In the genomic region with DNA sequence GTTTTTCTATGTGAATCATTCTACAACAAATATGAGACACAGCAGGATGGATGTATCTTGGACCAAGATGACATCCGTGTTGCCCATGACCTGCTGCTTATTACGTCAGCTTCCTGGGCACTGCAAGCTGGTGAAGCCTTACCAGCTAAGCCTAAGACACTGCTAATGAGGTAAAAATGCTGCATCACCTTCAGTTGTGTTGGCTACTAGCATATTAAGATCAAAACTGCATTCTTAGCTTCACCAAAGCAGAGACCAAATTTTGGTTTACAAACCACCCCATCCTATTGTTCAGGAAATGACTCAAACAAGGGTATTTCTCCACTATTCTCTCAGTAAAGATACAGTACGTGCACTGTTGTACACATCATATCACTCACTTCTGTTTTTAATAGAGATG, we compare ENCODE assay signal across 9 cellular contexts. TPM values are rescaled to one million over a fixed set of nuclear protein-coding genes. Genes with fewer than 3 reads are reported as not detected.
DNase-seq lines count a peak whose midpoint lies in the region; ATAC-seq and TF ChIP-seq lines count a peak whose summit lies in the region.
"Had no signal": no experiment of that assay in that cellular context is flagged by ENCODE, and none has a peak within 500 bp of the region (broad histone marks: within the 10 kb centered on the region; RNA-seq: fewer than 3 reads in every experiment).

No MANE protein-coding gene starts in this region.

- peak; percentile 23 for DNase-seq in AG20443 (ENCODE audit: low spot score)
- peak; percentile 73 for DNase-seq in activated CD8-positive, alpha-beta T cell treated with anti-CD3 and anti-CD28 coated beads, Interleukin-2, amount 10 ng/mL, durations not matched to agents 7 days and 5 days
- no peak for DNase-seq in osteoblast (ENCODE audit: insufficient read length, low spot score, missing footprints)
- DNase-seq in NCI-H146 treated with DMSO at 0.1 percent for 48 hours (lab: John Stamatoyannopoulos, UW; ENCODE audit: unreplicated experiment), result no peak
- DNase-seq in NCI-H1048 (lab: John Stamatoyannopoulos, UW), result no peak
- no peak for DNase-seq in midbrain (lab: John Stamatoyannopoulos, UW)

- POLR2A ChIA-PET in activated CD8-positive, alpha-beta T cell treated with anti-CD3 and anti-CD28 coated beads, Interleukin-2, amount 10 ng/mL, durations not matched to agents 7 days and 5 days (lab: Charles Lee), result interaction anchor here (0.8 to 1.9 kb wide), 4 partner anchors 8 to 50 kb away, joined by 3 to 8 read pairs (median 4); no protein-coding TSS in a partner anchor

- H3K4me2 ChIP-seq in osteoblast (ENCODE audit: insufficient read depth, low read length), result peak overlapping the region; percentile 23

- H3K4me1 Mint-ChIP-seq in activated CD8-positive, alpha-beta T cell treated with anti-CD3 and anti-CD28 coated beads, Interleukin-2, amount 10 ng/mL, durations not matched to agents 7 days and 5 days (ENCODE audit: low read depth), result peaks cover 75% of the 10 kb centered on the region

- peak overlapping the region; percentile 27 for H3K4me3 Mint-ChIP-seq in activated CD8-positive, alpha-beta T cell treated with anti-CD3 and anti-CD28 coated beads, Interleukin-2, amount 10 ng/mL, durations not matched to agents 7 days and 5 days

- H4K20me1 ChIP-seq in osteoblast (ENCODE audit: insufficient read depth, low read length), result no peaks in the 10 kb centered on the region

- H3K27ac ChIP-seq in osteoblast (ENCODE audit: low read depth, low read length), result peak overlapping the region; percentile 12

- H3K9me3 ChIP-seq in osteoblast (ENCODE audit: low read depth, low read length), result no peaks in the 10 kb centered on the region

- no peak for TF ChIP-seq CTCF in osteoblast (IDR thresholded peaks at IDR 0.05; ENCODE audit: extremely low read depth, low read depth, low read length)

- peaks cover 9% of the 10 kb centered on the region for H3K36me3 Mint-ChIP-seq in activated CD8-positive, alpha-beta T cell treated with anti-CD3 and anti-CD28 coated beads, Interleukin-2, amount 10 ng/mL, durations not matched to agents 7 days and 5 days (ENCODE audit: low read depth)

- no peaks in the 10 kb centered on the region for H3K27me3 ChIP-seq in osteoblast (ENCODE audit: insufficient read depth, low read length)

- H3K27ac Mint-ChIP-seq in activated CD8-positive, alpha-beta T cell treated with anti-CD3 and anti-CD28 coated beads, Interleukin-2, amount 10 ng/mL, durations not matched to agents 7 days and 5 days, result peak overlapping the region; percentile 81

- no peaks in the 10 kb centered on the region for H3K36me3 ChIP-seq in osteoblast (ENCODE audit: insufficient read depth, low read length)

- H3K27me3 Mint-ChIP-seq in activated CD8-positive, alpha-beta T cell treated with anti-CD3 and anti-CD28 coated beads, Interleukin-2, amount 10 ng/mL, durations not matched to agents 7 days and 5 days (ENCODE audit: low read depth), result peaks cover 3% of the 10 kb centered on the region

- ATAC-seq in GM19452 (IDR thresholded peaks at IDR 0.05; ENCODE audit: unreplicated experiment), result peak; percentile 92
- ATAC-seq in HG03469 (IDR thresholded peaks at IDR 0.05; ENCODE audit: unreplicated experiment), result peak; percentile 81
- peak; percentile 85 for ATAC-seq in activated CD8-positive, alpha-beta T cell treated with anti-CD3 and anti-CD28 coated beads, Interleukin-2, amount 10 ng/mL, durations not matched to agents 7 days and 5 days

- no peaks in the 10 kb centered on the region for H3K79me2 ChIP-seq in osteoblast (ENCODE audit: insufficient read depth, low read length)

- H2AFZ ChIP-seq in osteoblast (ENCODE audit: low read length), result peak overlapping the region; percentile 67

- CTCF ChIA-PET in activated CD8-positive, alpha-beta T cell treated with anti-CD3 and anti-CD28 coated beads, Interleukin-2, amount 10 ng/mL, durations not matched to agents 7 days and 5 days (lab: Charles Lee), result interaction anchor here (0.8 to 2.4 kb wide), 10 partner anchors 11 to 367 kb away, joined by 3 to 6 read pairs (median 4); no protein-coding TSS in a partner anchor

- H3K4me3 ChIP-seq in osteoblast (ENCODE audit: insufficient read depth, low read length), result no peak overlapping the region
- H3K4me3 ChIP-seq: skin epidermis had no signal

- H3K4me1 ChIP-seq in osteoblast (ENCODE audit: insufficient read depth, low read length), result peaks cover 11% of the 10 kb centered on the region

- no peaks in the 10 kb centered on the region for H3K9me3 Mint-ChIP-seq in activated CD8-positive, alpha-beta T cell treated with anti-CD3 and anti-CD28 coated beads, Interleukin-2, amount 10 ng/mL, durations not matched to agents 7 days and 5 days (ENCODE audit: insufficient read depth)

RNA-seq across cellular contexts. Expression of gene MAML3, which starts 50.3 kb away (rescaled TPM):
- total RNA-seq in activated CD8-positive, alpha-beta T cell treated with anti-CD3 and anti-CD28 coated beads, Interleukin-2, amount 10 ng/mL, durations not matched to agents 7 days and 5 days, result 1 to 10 TPM; 4.0 to 4.1 TPM
- 0.59 and 0.72 TPM in 2 replicates for total RNA-seq in osteoblast

Comparison
In these comparisons a context has a peak if more than half of its experiments do, and no peak if none do; other contexts are left out.
1. DNase-seq: peak in AG20443 (single experiment) and activated CD8-positive, alpha-beta T cell treated with anti-CD3 and anti-CD28 coated beads, Interleukin-2, amount 10 ng/mL, durations not matched to agents 7 days and 5 days (single experiment); none in osteoblast (single experiment), NCI-H146 treated with DMSO at 0.1 percent for 48 hours (single experiment), NCI-H1048 (single experiment) and midbrain (single experiment).
2. Peak in every context shown above with its lines, with median percentiles within 50 percentile points of each other: ATAC-seq.